In genomic region chr10:37975407-37975991, GRCh38 we compare ENCODE assay signal across 8 cellular contexts. TPM values are rescaled to one million over a fixed set of nuclear protein-coding genes. Genes with fewer than 3 reads are reported as not detected.
DNase-seq lines count a peak whose midpoint lies in the region; ATAC-seq and TF ChIP-seq lines count a peak whose summit lies in the region.

No MANE protein-coding gene starts in this region.

- no peaks in the 10 kb centered on the region for H4K20me1 ChIP-seq in DND-41 (ENCODE audit: insufficient read depth, low read length)
- H4K20me1 ChIP-seq in KMS-11 (ENCODE audit: insufficient read depth) = no peaks in the 10 kb centered on the region

- peak overlapping the region; percentile 96 for H3K4me2 ChIP-seq in DND-41 (ENCODE audit: insufficient read depth, low read length)
- peak overlapping the region; percentile 83 for H3K4me2 ChIP-seq in KMS-11

- DNase-seq in DND-41 (peak; percentile 15), glomerular visceral epithelial cell (ENCODE audit: extremely low spot score) (peak; percentile 13), retinal pigment epithelial cell (ENCODE audit: low read depth) (no peak), HEK293T (ENCODE audit: extremely low spot score) (no peak)
- peak in 1 of 2 donors; percentile 9 for DNase-seq in activated T-cell treated with anti-CD3 and anti-CD28 coated beads, Interleukin-2, amount 50 U/mL, for 72 hours

- H3K4me3 Mint-ChIP-seq in activated T-cell treated with anti-CD3 and anti-CD28 coated beads, Interleukin-2, amount 50 U/mL, for 72 hours = peak overlapping the region; percentile 90 to 98

- CTCF ChIA-PET in HEK293T (lab: Yijun Ruan, JAX) = no interaction called here

- H3K27me3 Mint-ChIP-seq in activated T-cell treated with anti-CD3 and anti-CD28 coated beads, Interleukin-2, amount 50 U/mL, for 72 hours (ENCODE audit: low read depth) = no peaks in the 10 kb centered on the region

- TF ChIP-seq CTCF in DND-41 (IDR thresholded peaks at IDR 0.05; ENCODE audit: borderline replicate concordance, extremely low read depth, low read length, poor library complexity, severe bottlenecking) (no peak), KMS-11 (conservative IDR thresholded peaks at IDR 0.05; ENCODE audit: low read depth, low read length) (no peak), retinal pigment epithelial cell (conservative IDR thresholded peaks at IDR 0.05; ENCODE audit: low read depth, low read length) (no peak)

- H3K27ac Mint-ChIP-seq in activated T-cell treated with anti-CD3 and anti-CD28 coated beads, Interleukin-2, amount 50 U/mL, for 72 hours = peak overlapping the region; percentile 98

- H3K4me3 ChIP-seq in DND-41 (ENCODE audit: low read depth in 1 of 2, low read length in 2 of 2) = peak overlapping the region; percentile 94 to 99
- no peak overlapping the region for H3K4me3 ChIP-seq in KMS-11 (IDR thresholded peaks at IDR 0.05; ENCODE audit: insufficient read depth, low read depth, low read length)
- H3K4me3 ChIP-seq in retinal pigment epithelial cell (ENCODE audit: low read length) = peak overlapping the region; percentile 78

- no peaks in the 10 kb centered on the region for H3K9me3 ChIP-seq in DND-41 (ENCODE audit: insufficient read depth, low read length, severe bottlenecking)

- H3K27me3 ChIP-seq in DND-41 (ENCODE audit: insufficient read depth, low read length, poor library complexity) (no peaks in the 10 kb centered on the region), KMS-11 (ENCODE audit: insufficient read depth, low read depth) (no peaks in the 10 kb centered on the region)

- H3K36me3 ChIP-seq in DND-41 (ENCODE audit: insufficient read depth, low read length) (no peaks in the 10 kb centered on the region; the same call in 1 of the 2 replicates), KMS-11 (ENCODE audit: insufficient read depth) (no peaks in the 10 kb centered on the region)

- peaks cover 2 to 5% of the 10 kb centered on the region in 2 donors for H3K36me3 Mint-ChIP-seq in activated T-cell treated with anti-CD3 and anti-CD28 coated beads, Interleukin-2, amount 50 U/mL, for 72 hours (ENCODE audit: insufficient read depth in 2 of 2)

- no peak for ATAC-seq in DND-41 (ENCODE audit: insufficient read depth, low read depth)
- no peak for ATAC-seq in activated T-cell treated with anti-CD3 and anti-CD28 coated beads, Interleukin-2, amount 50 U/mL, for 72 hours (replicated peaks in 1 of 2)
- ATAC-seq in GM21737 (IDR thresholded peaks at IDR 0.05; ENCODE audit: unreplicated experiment) = no peak
- no peak for ATAC-seq in GM19463 (IDR thresholded peaks at IDR 0.05; ENCODE audit: unreplicated experiment)

- peaks cover 14% of the 10 kb centered on the region for H3K4me1 Mint-ChIP-seq in activated T-cell treated with anti-CD3 and anti-CD28 coated beads, Interleukin-2, amount 50 U/mL, for 72 hours (ENCODE audit: low read depth)

- H2AFZ ChIP-seq in DND-41 (ENCODE audit: low read depth, low read length) (peak overlapping the region; percentile 98), KMS-11 (ENCODE audit: low read depth) (peak overlapping the region; percentile 83)

- H3K9ac ChIP-seq in DND-41 (ENCODE audit: low read depth, low read length) (peak overlapping the region; percentile 99), KMS-11 (peak overlapping the region; percentile 81)

- POLR2A ChIA-PET in HEK293T (lab: Yijun Ruan, JAX) = interaction anchor here (0.8 to 1.5 kb wide), 3 partner anchors 15 to 118 kb away, joined by 3 to 6 read pairs (median 3); partner anchors contain the start of gene ZNF248

- H3K27ac ChIP-seq in DND-41 (ENCODE audit: low read length) (peak overlapping the region; percentile 98), KMS-11 (peak overlapping the region; percentile 70)

- no peaks in the 10 kb centered on the region for H3K9me3 Mint-ChIP-seq in activated T-cell treated with anti-CD3 and anti-CD28 coated beads, Interleukin-2, amount 50 U/mL, for 72 hours

- H3K79me2 ChIP-seq in DND-41 (ENCODE audit: insufficient read depth, low read length) (peaks cover 7% of the 10 kb centered on the region), KMS-11 (ENCODE audit: insufficient read depth, low read depth) (no peaks in the 10 kb centered on the region)

- H3K4me1 ChIP-seq in DND-41 (ENCODE audit: insufficient read depth, low read length) (peaks cover 26% of the 10 kb centered on the region), KMS-11 (ENCODE audit: low read depth, poor library complexity, severe bottlenecking) (peaks cover 14% of the 10 kb centered on the region)

TF ChIP-seq in HEK293T, 16 proteins besides CTCF, POLR2A, EP300 and RAD21:
- TF ChIP-seq ELF4 (IDR thresholded peaks at IDR 0.05) (no peak), LEF1 (IDR thresholded peaks at IDR 0.05; ENCODE audit: borderline replicate concordance) (no peak), ZNF384 (IDR thresholded peaks at IDR 0.05) (no peak), ARNT (IDR thresholded peaks at IDR 0.05) (no peak), SP1 (IDR thresholded peaks at IDR 0.05) (no peak), FOXK2 (IDR thresholded peaks at IDR 0.05) (no peak), NFRKB (IDR thresholded peaks at IDR 0.05) (no peak), SUZ12 (IDR thresholded peaks at IDR 0.05) (no peak), FOXM1 (IDR thresholded peaks at IDR 0.05; ENCODE audit: borderline replicate concordance) (no peak), HDGF (IDR thresholded peaks at IDR 0.05; ENCODE audit: borderline replicate concordance) (no peak), L3MBTL2 (conservative IDR thresholded peaks at IDR 0.05) (no peak), FOXA1 (IDR thresholded peaks at IDR 0.05) (no peak), BHLHE40 (IDR thresholded peaks at IDR 0.05; ENCODE audit: borderline replicate concordance) (no peak), TARDBP (IDR thresholded peaks at IDR 0.05) (no peak), CTBP1 (IDR thresholded peaks at IDR 0.05; ENCODE audit: borderline replicate concordance) (no peak), PKNOX1 (IDR thresholded peaks at IDR 0.05) (no peak)

RNA-seq across cellular contexts. Expression of gene ZNF25, which starts 0.9 kb away (rescaled TPM):
- 1 to 10 TPM; 6.8 to 7.5 TPM for total RNA-seq in activated T-cell treated with anti-CD3 and anti-CD28 coated beads, Interleukin-2, amount 50 U/mL, for 72 hours

RNA-seq across cellular contexts. Expression of gene ZNF33A, which starts 35.0 kb away (rescaled TPM):
- 10 to 100 TPM; 23.1 to 25.9 TPM for total RNA-seq in activated T-cell treated with anti-CD3 and anti-CD28 coated beads, Interleukin-2, amount 50 U/mL, for 72 hours

Comparison
In these comparisons a context has a peak if more than half of its experiments do, and no peak if none do; other contexts are left out.
1. DNase-seq: peak in DND-41 (single experiment) and glomerular visceral epithelial cell (single experiment); none in retinal pigment epithelial cell (single experiment) and HEK293T (single experiment).